In genomic region chrX:74426615-74427014, GRCh38 we compare ENCODE assay signal across 26 cellular contexts. TPM values are rescaled to one million over a fixed set of nuclear protein-coding genes. Genes with fewer than 3 reads are reported as not detected.
DNase-seq lines count a peak whose midpoint lies in the region; ATAC-seq, FAIRE-seq and TF ChIP-seq lines count a peak whose summit lies in the region.
"Had no signal": no experiment of that assay in that cellular context is flagged by ENCODE, and none has a peak within 500 bp of the region (broad histone marks: within the 10 kb centered on the region; RNA-seq: fewer than 3 reads in every experiment).

No MANE protein-coding gene starts in this region.

- no peak overlapping the region for H3K9ac ChIP-seq in PC-3 (ENCODE audit: low read length)
- H3K9ac ChIP-seq: BLaER1 had no signal

- intact Hi-C loops in PC-3 (cut with micrococcal nuclease) = no loop called here

- 0 out of 3 replicates have a peak overlapping the region, but pooled peaks have one; percentile 3 for H3K4me2 ChIP-seq in A549
- peak overlapping the region; percentile 49 for H3K4me2 ChIP-seq in PC-3 (ENCODE audit: low read length)
- H3K4me2 ChIP-seq: BLaER1 had no signal

- DNase-seq in A549 (ENCODE audit: low read depth in 1 of 2, low spot score in 1 of 2) (no peak), PC-3 (peak; percentile 58), bronchial epithelial cell (ENCODE audit: low read depth) (peak; percentile 52), NK-92 (lab: John Stamatoyannopoulos, UW; ENCODE audit: unreplicated experiment) (no peak)
- DNase-seq: ACHN; BE2C; C1 segment of cervical spinal cord; CD4-positive, alpha-beta memory T cell; CD4-positive, CD25-positive, alpha-beta regulatory T cell; CD8-positive, alpha-beta memory T cell; COR-L47; DMS 273 treated with DMSO at 0.1 percent for 48 hours; DMS153; DMS53; DMS79; DND-41; EL; GDM1 had no signal

- no peaks in the 10 kb centered on the region for H4K20me1 ChIP-seq in PC-3 (ENCODE audit: low read length)

- TF ChIP-seq POLR2A in A549 (IDR thresholded peaks at IDR 0.05; ENCODE audit: low read length) = no peak

- H3K27me3 ChIP-seq in PC-3 (ENCODE audit: low read length) = no peaks in the 10 kb centered on the region
- H3K27me3 ChIP-seq in bronchial epithelial cell (ENCODE audit: control insufficient read depth, insufficient read depth, low read length) = no peaks in the 10 kb centered on the region

- H3K4me1 ChIP-seq in A549 = peaks cover 13% of the 10 kb centered on the region; the same call in 2 of the 3 replicates
- H3K4me1 ChIP-seq in PC-3 (ENCODE audit: insufficient read depth, low read length) = peaks cover 23% of the 10 kb centered on the region
- H3K4me1 ChIP-seq: BE2C had no signal

- H3K79me2 ChIP-seq in PC-3 (ENCODE audit: low read length) = peaks cover 20% of the 10 kb centered on the region

- ATAC-seq in A549 (no peak), PC-3 (peak; percentile 70), esophagus mucosa (no peak), HG02884 (IDR thresholded peaks at IDR 0.05; ENCODE audit: unreplicated experiment) (no peak)
- ATAC-seq: GM12878 had no signal

- no peaks in the 10 kb centered on the region for H3K36me3 ChIP-seq in PC-3 (ENCODE audit: low read depth, low read length)
- H3K36me3 ChIP-seq in bronchial epithelial cell (ENCODE audit: control insufficient read depth, insufficient read depth, low read length) = no peaks in the 10 kb centered on the region
- H3K36me3 ChIP-seq: BE2C, BLaER1 had no signal

- H3K9me3 ChIP-seq in A549 (no peaks in the 10 kb centered on the region), PC-3 (ENCODE audit: low read length) (no peaks in the 10 kb centered on the region)
- H3K9me3 ChIP-seq: BE2C, BLaER1 had no signal

- H3K9me2 ChIP-seq in PC-3 (replicated peaks; ENCODE audit: low read length) = no peaks in the 10 kb centered on the region

- H2AFZ ChIP-seq in PC-3 (ENCODE audit: low read length) = no peak overlapping the region

- POLR2A ChIA-PET in A549 (lab: Yijun Ruan, JAX) (no interaction called here), PC-3 (lab: Charles Lee; ENCODE audit: unreplicated experiment) (interaction anchor here (0.5 kb wide), 1 partner anchor 121 kb away, joined by 3 read pairs; no protein-coding TSS in a partner anchor)

- CTCF ChIA-PET in A549 (lab: Yijun Ruan, JAX) (interaction anchor here (2.1 to 2.4 kb wide), 2 partner anchors 10 to 42 kb away, joined by 5 to 7 read pairs; no protein-coding TSS in a partner anchor), PC-3 (lab: Charles Lee) (no interaction called here)

- no peak for TF ChIP-seq EP300 in A549 (IDR thresholded peaks at IDR 0.05)

- H3F3A ChIP-seq in PC-3 (ENCODE audit: low read length, unreplicated experiment) = no peaks in the 10 kb centered on the region

- BruUV-seq in PC-3 (replicated peaks; lab: Mats Ljungman, UMichigan) = no TSS peak

- FAIRE-seq in A549 (lab: Jason Lieb, UNC) = peak; percentile 98
- no peak for FAIRE-seq in bronchial epithelial cell (lab: Jason Lieb, UNC)
- FAIRE-seq: GM12878, GM12892, GM18507 had no signal

- H3K27ac ChIP-seq in A549 (no peak overlapping the region), PC-3 (ENCODE audit: low read length) (peak overlapping the region; percentile 72)
- H3K27ac ChIP-seq: 22Rv1, BLaER1 had no signal

- no peak overlapping the region for H3K4me3 ChIP-seq in A549
- no peak overlapping the region for H3K4me3 ChIP-seq in PC-3 (ENCODE audit: low read length)
- no peak overlapping the region for H3K4me3 ChIP-seq in bronchial epithelial cell (ENCODE audit: low read depth, low read length)
- H3K4me3 ChIP-seq: BLaER1, GM12878 had no signal

- TF ChIP-seq RAD21 in A549 (conservative IDR thresholded peaks at IDR 0.05 in 1 of 2, IDR thresholded peaks at IDR 0.05 in 1 of 2) = no peak

- WGBS in A549 (ENCODE audit: missing lambda C conversion rate) = 24% methylated on average over 2 of the region's 2 CpGs

- no peak for TF ChIP-seq CTCF in A549 (IDR thresholded peaks at IDR 0.05)
- TF ChIP-seq CTCF in PC-3 (conservative IDR thresholded peaks at IDR 0.05; ENCODE audit: low read depth, low read length) = no peak
- no peak for TF ChIP-seq CTCF in bronchial epithelial cell (IDR thresholded peaks at IDR 0.05; ENCODE audit: insufficient read depth, low read length, severe bottlenecking)

TF ChIP-seq in A549, 52 proteins besides CTCF, POLR2A, EP300 and RAD21:
- TF ChIP-seq CHD4 (IDR thresholded peaks at IDR 0.05; ENCODE audit: borderline replicate concordance) (no peak), MAFK (IDR thresholded peaks at IDR 0.05; ENCODE audit: partially characterized antibody) (no peak), ZNF302 (CRISPR knock-in tag; IDR thresholded peaks at IDR 0.05) (no peak), KDM5A (IDR thresholded peaks at IDR 0.05) (no peak), POLR2AphosphoS2 (conservative IDR thresholded peaks at IDR 0.05; ENCODE audit: low read length) (no peak), USF2 (IDR thresholded peaks at IDR 0.05) (no peak), E2F6 (IDR thresholded peaks at IDR 0.05; ENCODE audit: borderline replicate concordance, low read depth) (no peak), CHD2 (IDR thresholded peaks at IDR 0.05; ENCODE audit: low read length, partially characterized antibody) (no peak), ZFP36 (IDR thresholded peaks at IDR 0.05; ENCODE audit: borderline replicate concordance, partially characterized antibody) (no peak), MYC (IDR thresholded peaks at IDR 0.05; ENCODE audit: borderline replicate concordance, low read length) (no peak), RNF2 (IDR thresholded peaks at IDR 0.05; ENCODE audit: borderline replicate concordance, low read depth) (no peak), HES2 (IDR thresholded peaks at IDR 0.05) (no peak), GATA3 (IDR thresholded peaks at IDR 0.05; ENCODE audit: borderline replicate concordance) (no peak), FOSL2 (IDR thresholded peaks at IDR 0.05) (no peak), FOSL2 (CRISPR knock-in tag; IDR thresholded peaks at IDR 0.05) (no peak), HMGXB4 (CRISPR knock-in tag; IDR thresholded peaks at IDR 0.05; ENCODE audit: borderline replicate concordance) (no peak), RCOR1 (IDR thresholded peaks at IDR 0.05; ENCODE audit: low read depth, low read length) (no peak)

RNA-seq across cellular contexts. Expression of gene SLC16A2, which starts 5.3 kb away (rescaled TPM):
- 9.7 and 11.7 TPM in 2 replicates for polyA plus RNA-seq in A549 (2011; rRNA removed)
- 5.5 and 9.1 TPM in 2 replicates for polyA plus RNA-seq in A549 (2012; cell fraction: cytosol; rRNA removed)
- 10.4 and 11.8 TPM in 2 replicates for polyA plus RNA-seq in A549 (2012; cell fraction: nucleus; rRNA removed)
- 17.9 to 22.3 TPM (median 19.2 TPM) in 3 replicates for polyA plus RNA-seq in A549 (2017; fragmentation: RNase III; extraction: RNeasy Plus Mini Kit Qiagen cat#74134 plus additional on column Dnase treatment)
- polyA minus RNA-seq in A549 (2011; rRNA and poly(A)+ RNA removed) = 9.9 and 10.6 TPM in 2 replicates
- 8.5 and 11.1 TPM in 2 replicates for total RNA-seq in PC-3 (2014; rRNA removed)
- 1.3 TPM in 2 replicates for total RNA-seq in bronchial epithelial cell
- total RNA-seq in esophagus mucosa = 2.6 TPM
- polyA plus RNA-seq: CD14-positive monocyte had no signal

Comparison
In these comparisons a context has a peak if more than half of its experiments do, and no peak if none do; other contexts are left out.
1. DNase-seq: peak in PC-3 (single experiment) and bronchial epithelial cell (single experiment); none in A549 (0 of 2) and NK-92 (single experiment).